In genomic region chr15:78759361-78759998, GRCh38 we compare ENCODE assay signal across 8 cellular contexts. TPM values are rescaled to one million over a fixed set of nuclear protein-coding genes. Genes with fewer than 3 reads are reported as not detected.
DNase-seq lines count a peak whose midpoint lies in the region; TF ChIP-seq lines count a peak whose summit lies in the region.
"Not testable (repeated sequence)": the region's sequence is repeated elsewhere in the genome, so short reads cannot be mapped to it uniquely, and the experiment has no call there.

No MANE protein-coding gene starts in this region.

- CTCF ChIA-PET in activated naive CD4-positive, alpha-beta T cell treated with anti-CD3 and anti-CD28 coated beads, Interleukin-2, amount 10 ng/mL, durations not matched to agents 7 days and 5 days (lab: Charles Lee) = interaction anchor here (1.0 kb wide), 1 partner anchor 50 kb away, joined by 3 read pairs; no protein-coding TSS in a partner anchor

- H3K4me1 ChIP-seq in left ventricle myocardium inferior = peaks cover 87% of the 10 kb centered on the region
- not testable (repeated sequence) for H3K4me1 ChIP-seq in rectal smooth muscle tissue (ENCODE audit: control insufficient read depth, insufficient read depth, low read length); uterus
- peaks cover 28% of the 10 kb centered on the region for H3K4me1 ChIP-seq in stomach smooth muscle (ENCODE audit: control insufficient read depth, insufficient read depth, low read length)

- H3K27me3 ChIP-seq in dorsolateral prefrontal cortex; left ventricle myocardium inferior (ENCODE audit: low read depth); rectal smooth muscle tissue (ENCODE audit: control insufficient read depth, insufficient read depth, low read length); stomach smooth muscle (ENCODE audit: control insufficient read depth in 1 of 2, insufficient read depth in 2 of 2, low read length in 2 of 2); uterus: not testable (repeated sequence)

- H3K27ac ChIP-seq in dorsolateral prefrontal cortex (peak overlapping the region in 36 of 59 donors; percentile 11 to 84 (median 56)), left ventricle myocardium inferior (replicated peaks) (peak overlapping the region; percentile 73), rectal smooth muscle tissue (ENCODE audit: low read depth, low read length) (peak overlapping the region; percentile 80), stomach smooth muscle (ENCODE audit: low read length) (peak overlapping the region; percentile 37), uterus (peak overlapping the region; percentile 56 to 70)

- intact Hi-C loops in dorsolateral prefrontal cortex (cut with DNase I); left ventricle myocardium inferior (cut with micrococcal nuclease); uterus (cut with DNase I; ENCODE audit: low total_unique reads): not testable (repeated sequence)

- H3K4me3 Mint-ChIP-seq in IgD-negative memory B cell = peak overlapping the region in 2 of 4 donors; percentile 66 to 83
- H3K4me3 Mint-ChIP-seq in activated naive CD4-positive, alpha-beta T cell treated with anti-CD3 and anti-CD28 coated beads, Interleukin-2, amount 10 ng/mL, durations not matched to agents 7 days and 5 days = not testable (repeated sequence)

- H3K9me3 Mint-ChIP-seq in IgD-negative memory B cell; activated naive CD4-positive, alpha-beta T cell treated with anti-CD3 and anti-CD28 coated beads, Interleukin-2, amount 10 ng/mL, durations not matched to agents 7 days and 5 days: not testable (repeated sequence)

- not testable (repeated sequence) for TF ChIP-seq POLR2A in uterus (IDR thresholded peaks at IDR 0.05)

- not testable (repeated sequence) for H3K9me3 ChIP-seq in left ventricle myocardium inferior (replicated peaks); stomach smooth muscle (ENCODE audit: control insufficient read depth in 2 of 2, low read length in 2 of 2); uterus

- H3K4me3 ChIP-seq in dorsolateral prefrontal cortex; left ventricle myocardium inferior; rectal smooth muscle tissue (ENCODE audit: low read length); stomach smooth muscle (ENCODE audit: low read length in 2 of 2); uterus: not testable (repeated sequence)

- DNase-seq in activated naive CD4-positive, alpha-beta T cell treated with anti-CD3 and anti-CD28 coated beads, Interleukin-2, amount 10 ng/mL, durations not matched to agents 7 days and 5 days = peak; percentile 12
- DNase-seq in dorsolateral prefrontal cortex (peak in 4 of 10 donors; percentile 3 to 44 (median 42)), mesenteric fat pad (ENCODE audit: low spot score) (peak; percentile 80), uterus (peak in 1 of 2 donors; percentile 15)
- DNase-seq in left ventricle myocardium inferior = not testable (repeated sequence)

- peak overlapping the region in 2 of 3 donors; percentile 86 to 100 for H3K27ac Mint-ChIP-seq in IgD-negative memory B cell
- H3K27ac Mint-ChIP-seq in activated naive CD4-positive, alpha-beta T cell treated with anti-CD3 and anti-CD28 coated beads, Interleukin-2, amount 10 ng/mL, durations not matched to agents 7 days and 5 days = not testable (repeated sequence)

- not testable (repeated sequence) for TF ChIP-seq CTCF in dorsolateral prefrontal cortex (IDR thresholded peaks at IDR 0.05 in 54 of 56, conservative IDR thresholded peaks at IDR 0.05 in 2 of 56; ENCODE audit: low read depth in 1 of 56, partially characterized antibody in 56 of 56); left ventricle myocardium inferior (IDR thresholded peaks at IDR 0.05; ENCODE audit: borderline replicate concordance); uterus (IDR thresholded peaks at IDR 0.05)

- peaks cover 25 to 43% (median 36%) of the 10 kb centered on the region in 3 donors for H3K4me1 Mint-ChIP-seq in IgD-negative memory B cell
- peaks cover 28% of the 10 kb centered on the region for H3K4me1 Mint-ChIP-seq in activated naive CD4-positive, alpha-beta T cell treated with anti-CD3 and anti-CD28 coated beads, Interleukin-2, amount 10 ng/mL, durations not matched to agents 7 days and 5 days

- not testable (repeated sequence) for H3K36me3 ChIP-seq in left ventricle myocardium inferior; rectal smooth muscle tissue (ENCODE audit: control insufficient read depth, insufficient read depth, low read length); stomach smooth muscle (ENCODE audit: control insufficient read depth in 2 of 2, insufficient read depth in 2 of 2, low read length in 2 of 2); uterus

- H3K27me3 Mint-ChIP-seq in IgD-negative memory B cell; activated naive CD4-positive, alpha-beta T cell treated with anti-CD3 and anti-CD28 coated beads, Interleukin-2, amount 10 ng/mL, durations not matched to agents 7 days and 5 days: not testable (repeated sequence)

- H3K36me3 Mint-ChIP-seq in IgD-negative memory B cell; activated naive CD4-positive, alpha-beta T cell treated with anti-CD3 and anti-CD28 coated beads, Interleukin-2, amount 10 ng/mL, durations not matched to agents 7 days and 5 days: not testable (repeated sequence)

- H3K9ac ChIP-seq in rectal smooth muscle tissue (ENCODE audit: low read length); stomach smooth muscle (ENCODE audit: low read length in 2 of 2): not testable (repeated sequence)

RNA-seq across cellular contexts. Expression of gene ADAMTS7, which starts 51.8 kb away (rescaled TPM):
- 0.04 TPM for polyA plus RNA-seq in IgD-negative memory B cell
- total RNA-seq in dorsolateral prefrontal cortex (1 to 10 TPM in 109 of 120 experiments, under 1 TPM in 11; 0.48 to 5.1 (median 1.7) TPM), left ventricle myocardium inferior (24.2 TPM), mesenteric fat pad (13.2 TPM), uterus (10 to 100 TPM in 2 of 4 donors, 1 to 10 TPM in 1, under 1 TPM in 1; 0.29 to 21.4 (median 7.5) TPM)
